In genomic region chr7:127690806-127691205, GRCh38 we compare ENCODE assay signal across 23 cellular contexts.
"Had no signal": no experiment of that assay in that cellular context is flagged by ENCODE, and none has a peak within 500 bp of the region (broad histone marks: within the 10 kb centered on the region; RNA-seq: fewer than 3 reads in every experiment).

No MANE protein-coding gene starts in this region.

- H3K27ac Mint-ChIP-seq: activated CD4-positive, alpha-beta memory T cell treated with anti-CD3 and anti-CD28 coated beads, Interleukin-2, amount 10 ng/mL, durations not matched to agents 7 days and 5 days; activated CD4-positive, alpha-beta T cell treated with anti-CD3 and anti-CD28 coated beads, Interleukin-2, amount 10 ng/mL, durations not matched to agents 7 days and 5 days; activated T-cell treated with anti-CD3 and anti-CD28 coated beads, Interleukin-2, amount 50 U/mL, for 24 hours; T-helper 2 cell treated with Interferon-gamma antibody and Interleukin-4, amounts not matched to agents 5 μg/mL and 100 μg/mL, for 36 hours had no signal

- ATAC-seq: activated CD4-positive, CD25-positive, alpha-beta regulatory T cell treated with anti-CD3 and anti-CD28 coated beads, Interleukin-2, amount 50 U/mL, for 24 hours; foreskin keratinocyte; left lung; lower lobe of right lung; natural killer cell; right cardiac atrium had no signal

- DNase-seq: activated CD4-positive, alpha-beta memory T cell treated with anti-CD3 and anti-CD28 coated beads, Interleukin-2, amount 10 ng/mL, durations not matched to agents 7 days and 5 days; activated CD4-positive, alpha-beta T cell treated with anti-CD3 and anti-CD28 coated beads, Interleukin-2, amount 10 ng/mL, durations not matched to agents 7 days and 5 days; activated CD8-positive, alpha-beta memory T cell treated with anti-CD3 and anti-CD28 coated beads, Interleukin-2, amount 50 U/mL, for 48 hours; activated gamma-delta T cell; activated naive CD4-positive, alpha-beta T cell treated with anti-CD3 and anti-CD28 coated beads, Interleukin-2, amount 50 U/mL, for 16 hours; activated T-cell treated with anti-CD3 and anti-CD28 coated beads, Interleukin-2, amount 50 U/mL, for 24 hours; amniotic stem cell; caudate nucleus; foreskin keratinocyte; left lung; lower lobe of right lung; mesenchymal stem cell; natural killer cell; posterior cingulate gyrus; right cardiac atrium; stimulated activated CD4-positive, alpha-beta T cell treated with anti-CD3 and anti-CD28 coated beads, Interleukin-15, amount 100 ng/mL, for 24 hours; stimulated activated CD4-positive, alpha-beta T cell treated with anti-CD3 and anti-CD28 coated beads, Interleukin-2, amount 100 ng/mL, for 24 hours; stimulated activated naive CD4-positive, alpha-beta T cell; T-helper 1 cell had no signal

- H3K4me1 ChIP-seq: esophagus muscularis mucosa, lower lobe of right lung, tibial nerve had no signal

- H3K9me3 Mint-ChIP-seq: activated CD4-positive, alpha-beta memory T cell treated with anti-CD3 and anti-CD28 coated beads, Interleukin-2, amount 10 ng/mL, durations not matched to agents 7 days and 5 days; activated CD4-positive, alpha-beta T cell treated with anti-CD3 and anti-CD28 coated beads, Interleukin-2, amount 10 ng/mL, durations not matched to agents 7 days and 5 days; activated T-cell treated with anti-CD3 and anti-CD28 coated beads, Interleukin-2, amount 50 U/mL, for 24 hours; natural killer cell; T-helper 2 cell treated with Interferon-gamma antibody and Interleukin-4, amounts not matched to agents 5 μg/mL and 100 μg/mL, for 36 hours had no signal

- H3K27me3 Mint-ChIP-seq: activated CD4-positive, alpha-beta memory T cell treated with anti-CD3 and anti-CD28 coated beads, Interleukin-2, amount 10 ng/mL, durations not matched to agents 7 days and 5 days; activated CD4-positive, alpha-beta T cell treated with anti-CD3 and anti-CD28 coated beads, Interleukin-2, amount 10 ng/mL, durations not matched to agents 7 days and 5 days; activated T-cell treated with anti-CD3 and anti-CD28 coated beads, Interleukin-2, amount 50 U/mL, for 24 hours had no signal

- H3K27me3 ChIP-seq: esophagus muscularis mucosa, foreskin keratinocyte, left lung, tibial nerve had no signal

- H3K9me3 ChIP-seq: esophagus muscularis mucosa, left lung, lower lobe of right lung, tibial nerve had no signal

- H3K27ac ChIP-seq: esophagus muscularis mucosa, foreskin keratinocyte, left lung, lower lobe of right lung, tibial nerve had no signal

- H3K4me3 ChIP-seq: esophagus muscularis mucosa, left lung, lower lobe of right lung, tibial nerve had no signal

- H3K4me3 Mint-ChIP-seq: activated CD4-positive, alpha-beta memory T cell treated with anti-CD3 and anti-CD28 coated beads, Interleukin-2, amount 10 ng/mL, durations not matched to agents 7 days and 5 days; activated CD4-positive, alpha-beta T cell treated with anti-CD3 and anti-CD28 coated beads, Interleukin-2, amount 10 ng/mL, durations not matched to agents 7 days and 5 days; activated T-cell treated with anti-CD3 and anti-CD28 coated beads, Interleukin-2, amount 50 U/mL, for 24 hours; natural killer cell; T-helper 2 cell treated with Interferon-gamma antibody and Interleukin-4, amounts not matched to agents 5 μg/mL and 100 μg/mL, for 36 hours had no signal
